In genomic region chr22:42856179-42856864, GRCh38 we compare ENCODE assay signal across 8 cellular contexts. TPM values are rescaled to one million over a fixed set of nuclear protein-coding genes. Genes with fewer than 3 reads are reported as not detected.
DNase-seq lines count a peak whose midpoint lies in the region; ATAC-seq lines count a peak whose summit lies in the region.

No MANE protein-coding gene starts in this region.

- in situ Hi-C loops in SK-MEL-5 (cut with HindIII; ENCODE audit: low pct_unique_long_range_greater_than_20kb, low sequenced_read_pairs), result no loop called here

- H3K27me3 ChIP-seq in iPS DF 6.9 (ENCODE audit: control insufficient read depth, insufficient read depth, low read length) (no peaks in the 10 kb centered on the region; the same call in 1 of the 2 replicates), skeletal muscle tissue (ENCODE audit: control insufficient read depth in 3 of 3, insufficient read depth in 3 of 3, low read length in 3 of 3) (no peaks in the 10 kb centered on the region)

- no peaks in the 10 kb centered on the region for H3K9me3 Mint-ChIP-seq in activated naive CD8-positive, alpha-beta T cell treated with anti-CD3 and anti-CD28 coated beads, Interleukin-2, amount 10 ng/mL, durations not matched to agents 7 days and 5 days

- peak overlapping the region; percentile 89 for H3K27ac Mint-ChIP-seq in activated naive CD8-positive, alpha-beta T cell treated with anti-CD3 and anti-CD28 coated beads, Interleukin-2, amount 10 ng/mL, durations not matched to agents 7 days and 5 days

- H3K9me3 ChIP-seq in iPS DF 6.9 (ENCODE audit: control insufficient read depth, insufficient read depth, low read length) (no peaks in the 10 kb centered on the region), skeletal muscle tissue (ENCODE audit: control insufficient read depth in 3 of 3, low read length in 3 of 3) (no peaks in the 10 kb centered on the region)

- H3K36me3 ChIP-seq in iPS DF 6.9 (ENCODE audit: control insufficient read depth, insufficient read depth, low read length), result no peaks in the 10 kb centered on the region
- peaks cover 0 to 3% (median 0%) of the 10 kb centered on the region in 3 donors for H3K36me3 ChIP-seq in skeletal muscle tissue (ENCODE audit: control insufficient read depth in 3 of 3, insufficient read depth in 3 of 3, low read length in 3 of 3)

- ATAC-seq in GM18858 (IDR thresholded peaks at IDR 0.05; ENCODE audit: unreplicated experiment) (peak; percentile 12), HG02981 (IDR thresholded peaks at IDR 0.05; ENCODE audit: unreplicated experiment) (peak; percentile 20)
- peak; percentile 48 for ATAC-seq in activated naive CD8-positive, alpha-beta T cell treated with anti-CD3 and anti-CD28 coated beads, Interleukin-2, amount 10 ng/mL, durations not matched to agents 7 days and 5 days (ENCODE audit: low read depth)

- H3K4me3 ChIP-seq in iPS DF 6.9 (ENCODE audit: low read length) (peak overlapping the region; percentile 70; the same call in 1 of the 2 replicates), skeletal muscle tissue (ENCODE audit: low read length in 3 of 3) (peak overlapping the region; percentile 89 to 93 (median 92))

- WGBS in iPS DF 6.9 (ENCODE audit: insufficient coverage, insufficient read length), result no CpG with 5 or more reads among the region's 44 CpGs

- no peaks in the 10 kb centered on the region for H3K27me3 Mint-ChIP-seq in activated naive CD8-positive, alpha-beta T cell treated with anti-CD3 and anti-CD28 coated beads, Interleukin-2, amount 10 ng/mL, durations not matched to agents 7 days and 5 days

- peaks cover 4% of the 10 kb centered on the region for H3K4me1 Mint-ChIP-seq in activated naive CD8-positive, alpha-beta T cell treated with anti-CD3 and anti-CD28 coated beads, Interleukin-2, amount 10 ng/mL, durations not matched to agents 7 days and 5 days

- H3K9ac ChIP-seq in skeletal muscle tissue (ENCODE audit: low read depth in 1 of 3, low read length in 3 of 3), result peak overlapping the region; percentile 91 to 97 (median 91)

- peaks cover 4% of the 10 kb centered on the region for H3K36me3 Mint-ChIP-seq in activated naive CD8-positive, alpha-beta T cell treated with anti-CD3 and anti-CD28 coated beads, Interleukin-2, amount 10 ng/mL, durations not matched to agents 7 days and 5 days

- H3K4me1 ChIP-seq in iPS DF 6.9 (ENCODE audit: control insufficient read depth, insufficient read depth, low read length), result no peaks in the 10 kb centered on the region
- H3K4me1 ChIP-seq in skeletal muscle tissue (ENCODE audit: control insufficient read depth in 3 of 3, insufficient read depth in 3 of 3, low read length in 3 of 3), result peaks cover 20 to 35% (median 32%) of the 10 kb centered on the region in 3 donors

- DNase-seq in SK-MEL-5 (ENCODE audit: low read depth, low spot score) (peak; percentile 23), iPS DF 6.9 (ENCODE audit: low read depth, low spot score) (no peak), GM19240 (ENCODE audit: insufficient read length, low spot score) (no peak), H4 (ENCODE audit: low spot score) (no peak)
- DNase-seq in activated naive CD8-positive, alpha-beta T cell treated with anti-CD3 and anti-CD28 coated beads, Interleukin-2, amount 10 ng/mL, durations not matched to agents 7 days and 5 days, result no peak

- peak overlapping the region; percentile 88 for H3K4me3 Mint-ChIP-seq in activated naive CD8-positive, alpha-beta T cell treated with anti-CD3 and anti-CD28 coated beads, Interleukin-2, amount 10 ng/mL, durations not matched to agents 7 days and 5 days

- POLR2A ChIA-PET in activated naive CD8-positive, alpha-beta T cell treated with anti-CD3 and anti-CD28 coated beads, Interleukin-2, amount 10 ng/mL, durations not matched to agents 7 days and 5 days (lab: Charles Lee), result interaction anchor here (0.6 to 1.5 kb wide), 9 partner anchors 10 to 294 kb away, joined by 3 to 10 read pairs (median 5); partner anchors contain the start of genes CYB5R3 and POLDIP3

- no peak overlapping the region for H3K27ac ChIP-seq in iPS DF 6.9 (ENCODE audit: low read length)
- H3K27ac ChIP-seq in skeletal muscle tissue (ENCODE audit: low read depth, low read length), result peak overlapping the region; percentile 94

RNA-seq across cellular contexts. Expression of gene ARFGAP3, which starts 0.8 kb away (rescaled TPM):
- 40.1 and 45.1 TPM in 2 replicates for total RNA-seq in SK-MEL-5 (2014; rRNA removed; shearing (Covaris generic))
- polyA plus RNA-seq in SK-MEL-5 (2015; cell fraction: cytosol; rRNA removed), result 31.8 and 44.3 TPM in 2 replicates
- 48.4 and 52.9 TPM in 2 replicates for polyA plus RNA-seq in SK-MEL-5 (2015; cell fraction: nucleus; rRNA removed)
- 10 to 100 TPM; 34.5 to 38.0 TPM for total RNA-seq in activated naive CD8-positive, alpha-beta T cell treated with anti-CD3 and anti-CD28 coated beads, Interleukin-2, amount 10 ng/mL, durations not matched to agents 7 days and 5 days
- total RNA-seq in skeletal muscle tissue, result 32.9 TPM
- total RNA-seq in H4 (2014; rRNA removed; shearing (Covaris generic)), result 39.8 and 46.0 TPM in 2 replicates
